In the genomic region with DNA sequence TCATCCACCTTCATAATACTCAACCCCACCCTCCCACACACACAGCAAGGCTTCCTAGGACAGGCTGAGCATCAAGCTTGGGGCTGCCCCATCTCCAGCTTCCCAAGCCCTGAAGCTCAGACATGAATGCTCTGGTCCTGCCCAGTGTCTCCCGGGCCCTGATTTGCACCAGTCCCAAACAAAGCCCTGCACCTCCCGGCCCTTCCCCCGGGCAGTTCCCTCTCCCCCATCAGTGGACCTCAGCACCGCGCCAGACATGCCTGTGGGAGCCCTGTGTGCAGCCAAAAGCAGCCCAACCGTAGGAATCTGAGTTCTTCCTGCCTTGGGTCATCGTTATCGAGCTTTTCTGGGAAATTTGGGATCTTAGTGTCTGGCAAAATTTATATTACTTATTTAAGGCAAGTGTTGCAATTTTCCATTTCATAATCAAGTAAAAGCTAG, we compare ENCODE assay signal across 15 cellular contexts.
DNase-seq lines count a peak whose midpoint lies in the region; ATAC-seq and TF ChIP-seq lines count a peak whose summit lies in the region.
"Had no signal": no experiment of that assay in that cellular context is flagged by ENCODE, and none has a peak within 500 bp of the region (broad histone marks: within the 10 kb centered on the region; RNA-seq: fewer than 3 reads in every experiment).

No MANE protein-coding gene starts in this region.

- intact Hi-C loops in body of pancreas (cut with DNase I): no loop called here

- TF ChIP-seq POLR2A in body of pancreas (IDR thresholded peaks at IDR 0.05): no peak

- H3K4me3 ChIP-seq in body of pancreas (no peak overlapping the region), skeletal muscle tissue (ENCODE audit: low read length in 3 of 3) (no peak overlapping the region)

- H3K27me3 ChIP-seq in body of pancreas (no peaks in the 10 kb centered on the region), skeletal muscle tissue (ENCODE audit: control insufficient read depth in 3 of 3, insufficient read depth in 3 of 3, low read length in 3 of 3) (no peaks in the 10 kb centered on the region)
- H3K27me3 ChIP-seq: foreskin keratinocyte had no signal

- no peak overlapping the region for H3K9ac ChIP-seq in skeletal muscle tissue (ENCODE audit: low read depth in 1 of 3, low read length in 3 of 3)

- H3K4me1 ChIP-seq in body of pancreas (no peaks in the 10 kb centered on the region), skeletal muscle tissue (ENCODE audit: control insufficient read depth in 3 of 3, insufficient read depth in 3 of 3, low read length in 3 of 3) (peaks cover 2 to 10% (median 7%) of the 10 kb centered on the region in 3 donors)
- H3K4me1 ChIP-seq: foreskin keratinocyte had no signal

- no peaks in the 10 kb centered on the region for H3K9me3 ChIP-seq in body of pancreas
- no peaks in the 10 kb centered on the region for H3K9me3 ChIP-seq in skeletal muscle tissue (ENCODE audit: control insufficient read depth in 3 of 3, low read length in 3 of 3)

- no peak overlapping the region for H3K27ac ChIP-seq in body of pancreas
- H3K27ac ChIP-seq in skeletal muscle tissue (ENCODE audit: low read depth, low read length): peak overlapping the region; percentile 60
- H3K27ac ChIP-seq: foreskin keratinocyte had no signal

- ATAC-seq in body of pancreas (peak; percentile 59), HG03175 (IDR thresholded peaks at IDR 0.05; ENCODE audit: unreplicated experiment) (no peak)
- ATAC-seq: activated CD8-positive, alpha-beta T cell treated with anti-CD3 and anti-CD28 coated beads, Interleukin-2, amount 10 ng/mL, durations not matched to agents 7 days and 5 days; foreskin keratinocyte had no signal

- H3K36me3 ChIP-seq in body of pancreas (replicated peaks in 1 of 2; ENCODE audit: insufficient read depth in 1 of 2, low read depth in 2 of 2) (no peaks in the 10 kb centered on the region), skeletal muscle tissue (ENCODE audit: control insufficient read depth in 3 of 3, insufficient read depth in 3 of 3, low read length in 3 of 3) (no peaks in the 10 kb centered on the region)

- 57 to 68% methylated on average over 8 of the region's 8 CpGs for WGBS in body of pancreas, 2 donors

- DNase-seq in Daoy (ENCODE audit: low read depth) (peak; percentile 41), body of pancreas (peak in 2 of 4 donors; percentile 37 to 44), kidney glomerular epithelial cell (lab: John Stamatoyannopoulos, UW) (peak; percentile 73), HUDEP-2 (lab: John Stamatoyannopoulos, UW; ENCODE audit: unreplicated experiment in 76 of 76) (no peak), NCI-H2081 treated with DMSO at 0.1 percent for 48 hours (lab: John Stamatoyannopoulos, UW) (no peak), NCI-H2107 treated with DMSO at 0.1 percent for 48 hours (lab: John Stamatoyannopoulos, UW; ENCODE audit: unreplicated experiment) (no peak)
- DNase-seq: activated CD8-positive, alpha-beta T cell treated with anti-CD3 and anti-CD28 coated beads, Interleukin-2, amount 10 ng/mL, durations not matched to agents 7 days and 5 days; anterior cingulate cortex; CD4-positive, alpha-beta T cell; foreskin keratinocyte; KBM-7; naive B cell; SW 1271 had no signal

- TF ChIP-seq CTCF in body of pancreas (IDR thresholded peaks at IDR 0.05): no peak

Comparison
In these comparisons a context has a peak if more than half of its experiments do, and no peak if none do; other contexts are left out.
1. DNase-seq: peak in Daoy (single experiment) and kidney glomerular epithelial cell (single experiment); none in HUDEP-2 (0 of 76), NCI-H2081 treated with DMSO at 0.1 percent for 48 hours (single experiment) and NCI-H2107 treated with DMSO at 0.1 percent for 48 hours (single experiment).